Comparison of ENCODE assay signal across 12 cellular contexts in the genomic region with DNA sequence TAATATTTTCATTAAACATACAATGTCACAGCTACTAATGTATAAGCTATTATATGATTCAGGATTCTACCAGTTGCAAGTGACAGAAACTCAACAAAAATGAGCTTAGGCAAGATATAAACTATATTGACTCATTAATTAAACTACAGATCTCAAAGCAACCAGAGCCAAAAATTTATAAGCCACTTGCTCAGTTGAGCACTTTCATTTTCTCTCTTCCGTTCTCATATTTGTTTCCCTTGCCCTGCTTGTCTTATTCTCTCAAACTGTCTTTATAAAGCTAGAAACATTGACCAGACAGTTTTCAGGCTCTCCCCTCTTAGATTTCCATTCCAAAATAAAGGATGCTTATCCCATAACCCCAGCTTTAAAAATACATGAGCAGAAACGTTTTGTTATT.
"Had no signal": no experiment of that assay in that cellular context is flagged by ENCODE, and none has a peak within 500 bp of the region (broad histone marks: within the 10 kb centered on the region; RNA-seq: fewer than 3 reads in every experiment).

No MANE protein-coding gene starts in this region.

- H3K27ac ChIP-seq: esophagus squamous epithelium, heart right ventricle, ovary, tibial nerve had no signal

- H3K4me1 ChIP-seq: esophagus squamous epithelium, heart right ventricle, tibial nerve had no signal

- H3K4me3 ChIP-seq: ovary, tibial nerve had no signal

- H3K9me3 ChIP-seq: esophagus squamous epithelium, heart right ventricle, ovary, tibial nerve had no signal

- H3K36me3 ChIP-seq: esophagus squamous epithelium, heart right ventricle, ovary, tibial nerve had no signal

- DNase-seq: activated CD8-positive, alpha-beta memory T cell treated with anti-CD3 and anti-CD28 coated beads, Interleukin-2, amount 50 U/mL, for 48 hours; activated CD8-positive, alpha-beta T cell treated with anti-CD3 and anti-CD28 coated beads, Interleukin-2, amount 10 ng/mL, durations not matched to agents 7 days and 5 days; activated naive CD8-positive, alpha-beta T cell treated with anti-CD3 and anti-CD28 coated beads, Interleukin-2, amount 10 ng/mL, durations not matched to agents 7 days and 5 days; aorta; esophagus squamous epithelium; foreskin melanocyte; heart right ventricle; ovary; small intestine; T1000 had no signal

- ATAC-seq: activated CD8-positive, alpha-beta T cell treated with anti-CD3 and anti-CD28 coated beads, Interleukin-2, amount 10 ng/mL, durations not matched to agents 7 days and 5 days; heart right ventricle; stimulated activated memory B cell treated with anti-CD40 and anti-IgM and Interleukin-4, amounts not matched to agents 10 μg/mL and 1 μg/mL and 100 μg/mL, for 72 hours had no signal

- H3K27me3 ChIP-seq: esophagus squamous epithelium, heart right ventricle, ovary, tibial nerve had no signal
